In the genomic region with DNA sequence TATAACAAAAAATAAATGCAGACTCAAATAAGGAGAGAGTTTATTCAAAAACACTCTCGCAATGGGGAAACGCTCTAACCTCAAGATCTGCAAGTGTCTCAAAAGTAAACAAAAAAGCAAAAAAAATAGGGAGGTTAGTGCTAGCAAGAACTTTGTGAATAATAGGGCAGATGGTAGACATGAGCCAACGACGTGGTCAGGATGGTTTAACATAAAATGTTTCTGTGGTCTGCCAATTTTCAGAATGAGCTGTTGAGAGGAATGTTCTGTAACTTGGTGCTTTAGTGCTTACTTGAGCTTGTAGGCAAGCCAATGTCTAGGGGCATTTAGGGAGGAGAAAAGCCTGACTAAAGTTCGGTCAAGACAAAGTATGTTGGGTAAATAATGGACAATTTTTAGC, we compare ENCODE assay signal across 23 cellular contexts.
"Had no signal": no experiment of that assay in that cellular context is flagged by ENCODE, and none has a peak within 500 bp of the region (broad histone marks: within the 10 kb centered on the region; RNA-seq: fewer than 3 reads in every experiment).

No MANE protein-coding gene starts in this region.

- H3K27me3 ChIP-seq: ascending aorta had no signal

- DNase-seq: activated B cell treated with CpG ODN at 0.5 μM for 24 hours; activated CD4-positive, alpha-beta T cell treated with anti-CD3 and anti-CD28 coated beads for 1 hour; activated CD4-positive, alpha-beta T cell treated with anti-CD3 and anti-CD28 coated beads, Interleukin-2, amount 10 ng/mL, durations not matched to agents 24 days and 14 days; activated CD4-positive, alpha-beta T cell treated with anti-CD3 and anti-CD28 coated beads, Interleukin-2, amount 50 U/mL, for 48 hours; activated CD8-positive, alpha-beta memory T cell treated with anti-CD3 and anti-CD28 coated beads, Interleukin-2, amount 10 ng/mL, durations not matched to agents 7 days and 5 days; activated effector memory CD4-positive, alpha-beta T cell treated with Interleukin-2 at 50 U/mL for 16 hours; activated naive CD4-positive, alpha-beta T cell; activated T-cell treated with anti-CD3 and anti-CD28 coated beads, Interleukin-2, amount 50 U/mL, for 24 hours; amniotic stem cell; cerebellar nuclear complex; KBM-7; NCI-H1105 treated with DMSO at 0.1 percent for 48 hours; NCI-H1436 treated with DMSO at 0.1 percent for 48 hours; NCI-H187; NCI-H2081; NCI-H2171; NCI-H345; NCI-H510A; NCI-H69; SIG-M5; T-helper 17 cell; T-helper 9 cell had no signal

- H3K27ac ChIP-seq: ascending aorta had no signal

- ATAC-seq: activated CD8-positive, alpha-beta memory T cell treated with anti-CD3 and anti-CD28 coated beads, Interleukin-2, amount 10 ng/mL, durations not matched to agents 7 days and 5 days; T-helper 17 cell had no signal

- H3K4me3 ChIP-seq: ascending aorta had no signal
